8 cellular contexts compared by ENCODE assay signal in genomic region chr15:97745481-97746071, GRCh38.
DNase-seq lines count a peak whose midpoint lies in the region; ATAC-seq and TF ChIP-seq lines count a peak whose summit lies in the region.

No MANE protein-coding gene starts in this region.

- peak; percentile 36 for DNase-seq in activated naive CD4-positive, alpha-beta T cell treated with anti-CD3 and anti-CD28 coated beads, Interleukin-2, amount 10 ng/mL, durations not matched to agents 7 days and 5 days
- no peak for DNase-seq in activated naive CD4-positive, alpha-beta T cell treated with Interleukin-2 at 50 U/mL for 16 hours
- DNase-seq in GM23338 (ENCODE audit: low spot score) (peak; percentile 81), Kasumi-1 (lab: John Stamatoyannopoulos, UW) (peak; percentile 60), WTC11 (ENCODE audit: low spot score) (peak; percentile 62), left lobe of liver (ENCODE audit: low spot score) (no peak), neuronal stem cell (ENCODE audit: low spot score) (no peak), NCI-H226 (no peak)

- ATAC-seq in GM23338: peak; percentile 52
- peak; percentile 61; the same call in 1 of the 2 replicates for ATAC-seq in WTC11
- ATAC-seq in left lobe of liver: peak; percentile 70

- H4K91ac ChIP-seq in neuronal stem cell (ENCODE audit: low read depth, low read length, poor library complexity): no peak overlapping the region

- H2BK120ac ChIP-seq in neuronal stem cell (ENCODE audit: low read depth, low read length): no peak overlapping the region

- no peaks in the 10 kb centered on the region for H3K4me1 Mint-ChIP-seq in activated naive CD4-positive, alpha-beta T cell treated with anti-CD3 and anti-CD28 coated beads, Interleukin-2, amount 10 ng/mL, durations not matched to agents 7 days and 5 days
- H3K4me1 Mint-ChIP-seq in GM23338 (peaks cover 15% of the 10 kb centered on the region; the same call in 2 of the 3 replicates), WTC11 (peaks cover 17% of the 10 kb centered on the region)

- H3K27ac Mint-ChIP-seq in activated naive CD4-positive, alpha-beta T cell treated with anti-CD3 and anti-CD28 coated beads, Interleukin-2, amount 10 ng/mL, durations not matched to agents 7 days and 5 days: no peak overlapping the region
- H3K27ac Mint-ChIP-seq in GM23338: no peak overlapping the region
- H3K27ac Mint-ChIP-seq in WTC11: no peak overlapping the region

- H3K9me3 Mint-ChIP-seq in activated naive CD4-positive, alpha-beta T cell treated with anti-CD3 and anti-CD28 coated beads, Interleukin-2, amount 10 ng/mL, durations not matched to agents 7 days and 5 days: no peaks in the 10 kb centered on the region
- 0 out of 3 replicates have a peak, but pooled peaks cover 3% of the 10 kb centered on the region for H3K9me3 Mint-ChIP-seq in GM23338
- H3K9me3 Mint-ChIP-seq in WTC11: peaks cover 15% of the 10 kb centered on the region

- H2BK15ac ChIP-seq in neuronal stem cell (ENCODE audit: low read length): no peak overlapping the region

- H3K36me3 ChIP-seq in GM23338 (ENCODE audit: insufficient read depth) (no peaks in the 10 kb centered on the region), neuronal stem cell (replicated peaks in 1 of 2; ENCODE audit: control insufficient read depth in 2 of 2, insufficient read depth in 2 of 2, low read length in 2 of 2) (no peaks in the 10 kb centered on the region)

- H3K27me3 ChIP-seq in GM23338 (ENCODE audit: insufficient read depth) (no peaks in the 10 kb centered on the region), neuronal stem cell (ENCODE audit: control insufficient read depth in 3 of 3, insufficient read depth in 3 of 3, low read depth in 1 of 3, low read length in 3 of 3) (peaks cover 0 to 2% (median 0%) of the 10 kb centered on the region in 3 experiments)

- no peak overlapping the region for H3K4ac ChIP-seq in neuronal stem cell (ENCODE audit: low read length)

- no peaks in the 10 kb centered on the region for H3K27me3 Mint-ChIP-seq in activated naive CD4-positive, alpha-beta T cell treated with anti-CD3 and anti-CD28 coated beads, Interleukin-2, amount 10 ng/mL, durations not matched to agents 7 days and 5 days
- H3K27me3 Mint-ChIP-seq in GM23338 (ENCODE audit: insufficient read depth, low read depth, poor library complexity): no peaks in the 10 kb centered on the region
- no peaks in the 10 kb centered on the region for H3K27me3 Mint-ChIP-seq in WTC11 (ENCODE audit: low read depth)

- H3K79me1 ChIP-seq in neuronal stem cell (ENCODE audit: low read depth, low read length): no peaks in the 10 kb centered on the region

- no peaks in the 10 kb centered on the region for H3K9me2 ChIP-seq in GM23338 (ENCODE audit: insufficient read depth)

- no peak overlapping the region for H2AFZ ChIP-seq in GM23338
- no peak overlapping the region for H2AFZ ChIP-seq in neuronal stem cell (ENCODE audit: low read length)

- no peak overlapping the region for H4K8ac ChIP-seq in neuronal stem cell (ENCODE audit: low read depth, low read length)

- H2BK12ac ChIP-seq in neuronal stem cell (ENCODE audit: low read length): no peak overlapping the region

- no peak overlapping the region for H3K14ac ChIP-seq in neuronal stem cell (ENCODE audit: low read length)

- peaks cover 0 to 2% of the 10 kb centered on the region in 2 donors for H3K9me3 ChIP-seq in neuronal stem cell (replicated peaks in 1 of 2; ENCODE audit: control insufficient read depth in 2 of 2, insufficient read depth in 1 of 2, low read depth in 1 of 2, low read length in 2 of 2)

- no peak overlapping the region for H3K9ac ChIP-seq in neuronal stem cell (ENCODE audit: low read depth, low read length, poor library complexity)

- no peaks in the 10 kb centered on the region for H3K79me2 ChIP-seq in GM23338 (replicated peaks; ENCODE audit: insufficient read depth)

- H3F3A ChIP-seq in GM23338 (replicated peaks; ENCODE audit: low read depth): no peaks in the 10 kb centered on the region

- H3K18ac ChIP-seq in neuronal stem cell (ENCODE audit: low read length): no peak overlapping the region

- POLR2A ChIA-PET in WTC11 (lab: Charles Lee): no interaction called here

- H3K36me3 Mint-ChIP-seq in activated naive CD4-positive, alpha-beta T cell treated with anti-CD3 and anti-CD28 coated beads, Interleukin-2, amount 10 ng/mL, durations not matched to agents 7 days and 5 days: no peaks in the 10 kb centered on the region
- no peaks in the 10 kb centered on the region for H3K36me3 Mint-ChIP-seq in GM23338 (ENCODE audit: low read depth)
- no peaks in the 10 kb centered on the region for H3K36me3 Mint-ChIP-seq in WTC11

- no peaks in the 10 kb centered on the region for H3K4me1 ChIP-seq in GM23338 (ENCODE audit: insufficient read depth)
- H3K4me1 ChIP-seq in neuronal stem cell (ENCODE audit: control insufficient read depth in 2 of 2, insufficient read depth in 1 of 2, low read depth in 1 of 2, low read length in 2 of 2): peaks cover 0 to 9% of the 10 kb centered on the region in 2 donors

- H3K4me2 ChIP-seq in GM23338 (no peak overlapping the region), neuronal stem cell (ENCODE audit: insufficient read depth, low read length, poor library complexity, severe bottlenecking) (no peak overlapping the region)

- CTCF ChIA-PET in activated naive CD4-positive, alpha-beta T cell treated with anti-CD3 and anti-CD28 coated beads, Interleukin-2, amount 10 ng/mL, durations not matched to agents 7 days and 5 days (lab: Charles Lee): no interaction called here
- CTCF ChIA-PET in WTC11 (lab: Charles Lee): no interaction called here

- no CpG with 5 or more reads among the region's 8 CpGs for WGBS in neuronal stem cell (ENCODE audit: extremely low coverage in 2 of 2, insufficient read length in 2 of 2, insufficient replicate concordance in 1 of 2), 2 donors

- TF ChIP-seq CTCF in GM23338 (conservative IDR thresholded peaks at IDR 0.05; ENCODE audit: low read depth in 2 of 2) (peak; percentile 79 to 80), WTC11 (IDR thresholded peaks at IDR 0.05) (peak; percentile 82)

- H3K4me3 ChIP-seq in GM23338 (no peak overlapping the region), neuronal stem cell (ENCODE audit: low read length in 2 of 2) (no peak overlapping the region)

- no peaks in the 10 kb centered on the region for H4K20me1 ChIP-seq in GM23338 (replicated peaks; ENCODE audit: insufficient read depth)

- no peak overlapping the region for H3K4me3 Mint-ChIP-seq in activated naive CD4-positive, alpha-beta T cell treated with anti-CD3 and anti-CD28 coated beads, Interleukin-2, amount 10 ng/mL, durations not matched to agents 7 days and 5 days
- H3K4me3 Mint-ChIP-seq in GM23338 (no peak overlapping the region), WTC11 (no peak overlapping the region)

- H3K23ac ChIP-seq in neuronal stem cell (ENCODE audit: low read depth, low read length, poor library complexity): no peak overlapping the region

- H3K27ac ChIP-seq in GM23338 (ENCODE audit: low read depth) (no peak overlapping the region), neuronal stem cell (replicated peaks; ENCODE audit: low read length) (no peak overlapping the region)

- H2BK5ac ChIP-seq in neuronal stem cell (ENCODE audit: low read length): no peak overlapping the region

- H2AK5ac ChIP-seq in neuronal stem cell (ENCODE audit: low read depth, low read length): no peak overlapping the region

TF ChIP-seq in WTC11, 78 proteins besides CTCF, POLR2A, EP300 and RAD21 (continues in another document):
- TF ChIP-seq NR3C1 (CRISPR knock-in tag; conservative IDR thresholded peaks at IDR 0.05; ENCODE audit: low read depth) (no peak), ZNF396 (CRISPR knock-in tag; IDR thresholded peaks at IDR 0.05; ENCODE audit: borderline replicate concordance) (no peak), EMX1 (CRISPR knock-in tag; IDR thresholded peaks at IDR 0.05) (no peak), ZNF512 (CRISPR knock-in tag; IDR thresholded peaks at IDR 0.05; ENCODE audit: borderline replicate concordance) (no peak), IRF1 (CRISPR knock-in tag; IDR thresholded peaks at IDR 0.05) (no peak), PREB (CRISPR knock-in tag; IDR thresholded peaks at IDR 0.05; ENCODE audit: borderline replicate concordance) (no peak), HMGA2 (CRISPR knock-in tag; IDR thresholded peaks at IDR 0.05) (no peak), E2F5 (CRISPR knock-in tag; IDR thresholded peaks at IDR 0.05) (no peak), NFE2L1 (CRISPR knock-in tag; IDR thresholded peaks at IDR 0.05) (no peak)

Comparison
In these comparisons a context has a peak if more than half of its experiments do, and no peak if none do; other contexts are left out.
1. DNase-seq: peak in activated naive CD4-positive, alpha-beta T cell treated with anti-CD3 and anti-CD28 coated beads, Interleukin-2, amount 10 ng/mL, durations not matched to agents 7 days and 5 days (single experiment), GM23338 (single experiment), Kasumi-1 (2 of 2) and WTC11 (single experiment); none in activated naive CD4-positive, alpha-beta T cell treated with Interleukin-2 at 50 U/mL for 16 hours (single experiment), left lobe of liver (single experiment), neuronal stem cell (single experiment) and NCI-H226 (single experiment).
2. Peak in every context shown above with its lines, with median percentiles within 50 percentile points of each other: ATAC-seq.